ENCODE assay signal across 10 cellular contexts in genomic region chr19:46546194-46546896, GRCh38. TPM values are rescaled to one million over a fixed set of nuclear protein-coding genes. Genes with fewer than 3 reads are reported as not detected.
DNase-seq lines count a peak whose midpoint lies in the region; ATAC-seq and TF ChIP-seq lines count a peak whose summit lies in the region.
"Had no signal": no experiment of that assay in that cellular context is flagged by ENCODE, and none has a peak within 500 bp of the region (broad histone marks: within the 10 kb centered on the region; RNA-seq: fewer than 3 reads in every experiment).

No MANE protein-coding gene starts in this region.

- H3K4ac ChIP-seq in mesenchymal stem cell (ENCODE audit: low read depth in 1 of 2, low read length in 2 of 2) = no peak overlapping the region

- H3K36me3 Mint-ChIP-seq in activated T-helper 2 cell treated with anti-CD3 and anti-CD28 coated beads, Interferon-gamma antibody, Interleukin-2, Interleukin-4, amounts not matched to agents 10 μg/mL and 5 μg/mL and 100 μg/mL, durations not matched to agents 14 hours and 24 hours and 36 hours (ENCODE audit: low read depth) = no peaks in the 10 kb centered on the region
- H3K36me3 Mint-ChIP-seq: IgD-negative memory B cell had no signal

- H2AK5ac ChIP-seq in mesenchymal stem cell (ENCODE audit: low read length, severe bottlenecking) = no peak overlapping the region

- H3K36me3 ChIP-seq in GM23248 (ENCODE audit: low read depth) (no peaks in the 10 kb centered on the region), colonic mucosa (no peaks in the 10 kb centered on the region), mesenchymal stem cell (ENCODE audit: control insufficient read depth in 1 of 2, insufficient read depth in 2 of 2, low read depth in 1 of 2, low read length in 2 of 2) (no peaks in the 10 kb centered on the region)
- H3K36me3 ChIP-seq: cardiac muscle cell had no signal

- no peak overlapping the region for H2BK120ac ChIP-seq in mesenchymal stem cell (ENCODE audit: low read depth, low read length)

- peaks cover 7% of the 10 kb centered on the region for H3K27me3 Mint-ChIP-seq in activated T-helper 2 cell treated with anti-CD3 and anti-CD28 coated beads, Interferon-gamma antibody, Interleukin-2, Interleukin-4, amounts not matched to agents 10 μg/mL and 5 μg/mL and 100 μg/mL, durations not matched to agents 14 hours and 24 hours and 36 hours (ENCODE audit: low read depth)

- H3K4me3 ChIP-seq in GM23248 = no peak overlapping the region
- H3K4me3 ChIP-seq in colonic mucosa = no peak overlapping the region
- H3K4me3 ChIP-seq in mesenchymal stem cell (ENCODE audit: insufficient read depth in 1 of 2, low read depth in 1 of 2, low read length in 2 of 2) = no peak overlapping the region
- H3K4me3 ChIP-seq: cardiac muscle cell had no signal

- H4K8ac ChIP-seq in mesenchymal stem cell (ENCODE audit: low read length) = no peak overlapping the region

- TF ChIP-seq CTCF in colonic mucosa (IDR thresholded peaks at IDR 0.05) = no peak

- peaks cover 24% of the 10 kb centered on the region for H3K9me3 Mint-ChIP-seq in activated T-helper 2 cell treated with anti-CD3 and anti-CD28 coated beads, Interferon-gamma antibody, Interleukin-2, Interleukin-4, amounts not matched to agents 10 μg/mL and 5 μg/mL and 100 μg/mL, durations not matched to agents 14 hours and 24 hours and 36 hours

- DNase-seq in GM23248 = peak; percentile 55
- DNase-seq in NCI-H2196 treated with DMSO at 0.1 percent for 48 hours (lab: John Stamatoyannopoulos, UW; ENCODE audit: unreplicated experiment) = peak; percentile 13
- peak; percentile 62 for DNase-seq in colonic mucosa
- DNase-seq in mesenchymal stem cell = peak; percentile 26
- DNase-seq in activated T-helper 2 cell treated with anti-CD3 and anti-CD28 coated beads, Interferon-gamma antibody, Interleukin-2, Interleukin-4, amounts not matched to agents 10 μg/mL and 5 μg/mL and 100 μg/mL, durations not matched to agents 14 hours and 24 hours and 36 hours (ENCODE audit: low spot score) = no peak
- no peak for DNase-seq in NCI-H526 treated with DMSO at 0.1 percent for 48 hours (lab: John Stamatoyannopoulos, UW)

- H4K91ac ChIP-seq in mesenchymal stem cell (ENCODE audit: low read length) = no peak overlapping the region

- no peak overlapping the region for H2BK5ac ChIP-seq in mesenchymal stem cell (ENCODE audit: low read depth, low read length, poor library complexity, severe bottlenecking)

- H2AFZ ChIP-seq in GM23248 = no peak overlapping the region
- no peak overlapping the region for H2AFZ ChIP-seq in mesenchymal stem cell (ENCODE audit: low read depth, low read length)

- no peaks in the 10 kb centered on the region for H3K9me2 ChIP-seq in GM23248 (ENCODE audit: insufficient read depth)

- H3K27me3 ChIP-seq in GM23248 (replicated peaks; ENCODE audit: insufficient read depth) = no peaks in the 10 kb centered on the region
- H3K27me3 ChIP-seq in colonic mucosa = no peaks in the 10 kb centered on the region
- peaks cover 0 to 9% of the 10 kb centered on the region in 2 experiments for H3K27me3 ChIP-seq in mesenchymal stem cell (ENCODE audit: control insufficient read depth in 1 of 2, insufficient read depth in 1 of 2, low read length in 2 of 2)
- H3K27me3 ChIP-seq: cardiac muscle cell had no signal

- H3K9me3 ChIP-seq in GM23248 (ENCODE audit: low read depth) (no peaks in the 10 kb centered on the region), colonic mucosa (no peaks in the 10 kb centered on the region), mesenchymal stem cell (ENCODE audit: control insufficient read depth, low read length) (peaks cover 25% of the 10 kb centered on the region)

- H2BK12ac ChIP-seq in mesenchymal stem cell (ENCODE audit: low read length in 2 of 2) = no peak overlapping the region

- H3K4me1 Mint-ChIP-seq in activated T-helper 2 cell treated with anti-CD3 and anti-CD28 coated beads, Interferon-gamma antibody, Interleukin-2, Interleukin-4, amounts not matched to agents 10 μg/mL and 5 μg/mL and 100 μg/mL, durations not matched to agents 14 hours and 24 hours and 36 hours (ENCODE audit: low read depth) = peaks cover 5% of the 10 kb centered on the region

- no peak overlapping the region for H2BK15ac ChIP-seq in mesenchymal stem cell (ENCODE audit: low read depth, poor library complexity, severe bottlenecking)

- ATAC-seq in GM19455 (IDR thresholded peaks at IDR 0.05; ENCODE audit: unreplicated experiment) (no peak), HG02884 (IDR thresholded peaks at IDR 0.05; ENCODE audit: unreplicated experiment) (no peak)

- H3K4me2 ChIP-seq in GM23248 (ENCODE audit: unreplicated experiment) (no peak overlapping the region), mesenchymal stem cell (ENCODE audit: low read length, poor library complexity, severe bottlenecking) (no peak overlapping the region)

- H4K20me1 ChIP-seq in GM23248 (ENCODE audit: insufficient read depth) = no peaks in the 10 kb centered on the region

- no peak overlapping the region for H3K23ac ChIP-seq in mesenchymal stem cell (ENCODE audit: low read length in 2 of 2)

- no peaks in the 10 kb centered on the region for H3K79me2 ChIP-seq in GM23248 (ENCODE audit: insufficient read depth)

- no peak overlapping the region for H3K9ac ChIP-seq in GM23248
- peak overlapping the region in 1 of 2 donors; percentile 49 for H3K9ac ChIP-seq in colonic mucosa (ENCODE audit: low read depth in 2 of 2, low read length in 2 of 2)
- H3K9ac ChIP-seq in mesenchymal stem cell (ENCODE audit: low read length) = no peak overlapping the region

- peaks cover 5% of the 10 kb centered on the region; the same call in 1 of the 2 replicates for H3F3A ChIP-seq in GM23248 (ENCODE audit: insufficient read depth)

- H3K18ac ChIP-seq in mesenchymal stem cell (ENCODE audit: low read depth in 1 of 2, low read length in 2 of 2) = no peak overlapping the region

- no peaks in the 10 kb centered on the region for H3K79me1 ChIP-seq in mesenchymal stem cell (replicated peaks; ENCODE audit: low read length, poor library complexity, severe bottlenecking)

- H3K27ac Mint-ChIP-seq in activated T-helper 2 cell treated with anti-CD3 and anti-CD28 coated beads, Interferon-gamma antibody, Interleukin-2, Interleukin-4, amounts not matched to agents 10 μg/mL and 5 μg/mL and 100 μg/mL, durations not matched to agents 14 hours and 24 hours and 36 hours = no peak overlapping the region
- H3K27ac Mint-ChIP-seq: IgD-negative memory B cell had no signal

- H3K4me3 Mint-ChIP-seq in activated T-helper 2 cell treated with anti-CD3 and anti-CD28 coated beads, Interferon-gamma antibody, Interleukin-2, Interleukin-4, amounts not matched to agents 10 μg/mL and 5 μg/mL and 100 μg/mL, durations not matched to agents 14 hours and 24 hours and 36 hours (ENCODE audit: low read depth) = no peak overlapping the region

- in situ Hi-C loops in GM23248 (cut with MboI) = no loop called here

- intact Hi-C loops in colonic mucosa (cut with DNase I) = no loop called here
- intact Hi-C loops in activated T-helper 2 cell treated with anti-CD3 and anti-CD28 coated beads, Interferon-gamma antibody, Interleukin-2, Interleukin-4, amounts not matched to agents 10 μg/mL and 5 μg/mL and 100 μg/mL, durations not matched to agents 14 hours and 24 hours and 36 hours (cut with micrococcal nuclease) = no loop called here

- no peaks in the 10 kb centered on the region for H3K4me1 ChIP-seq in GM23248 (ENCODE audit: insufficient read depth)
- H3K4me1 ChIP-seq in colonic mucosa = no peaks in the 10 kb centered on the region
- no peaks in the 10 kb centered on the region for H3K4me1 ChIP-seq in mesenchymal stem cell (ENCODE audit: control insufficient read depth, insufficient read depth, low read depth, low read length)

- 78 to 86% methylated on average over 7 of the region's 7 CpGs for WGBS in GM23248 (ENCODE audit: low coverage in 1 of 2, low lambda C conversion rate in 2 of 2, missing lambda C conversion rate in 2 of 2), 2 experiments
- WGBS in mesenchymal stem cell = 83% methylated on average over 7 of the region's 7 CpGs

- H3K14ac ChIP-seq in mesenchymal stem cell (ENCODE audit: low read length in 2 of 2) = no peak overlapping the region

- H3K27ac ChIP-seq in GM23248 = no peak overlapping the region
- no peak overlapping the region for H3K27ac ChIP-seq in colonic mucosa
- no peak overlapping the region for H3K27ac ChIP-seq in mesenchymal stem cell (ENCODE audit: low read length, poor library complexity, severe bottlenecking)
- H3K27ac ChIP-seq: cardiac muscle cell had no signal

RNA-seq across cellular contexts. Expression of gene PNMA8B, which starts 50.7 kb away (rescaled TPM):
- total RNA-seq in GM23248 (2014; rRNA removed; shearing (Covaris generic)) = 0.25 and 0.65 TPM in 2 replicates
- polyA plus RNA-seq in GM23248 (2016; fragmentation: Nextera tagmentation; extraction: Ambion mirVana) = 0.13 and 0.20 TPM in 2 replicates
- under 1 TPM; 0.27 to 0.29 TPM for total RNA-seq in colonic mucosa
- 0.86 TPM for polyA plus RNA-seq in mesenchymal stem cell (2013, experiment 1 of 2)
- polyA plus RNA-seq in mesenchymal stem cell (2013, experiment 2 of 2) = 0.88 TPM
- not detected in 2 replicates for total RNA-seq in activated T-helper 2 cell treated with anti-CD3 and anti-CD28 coated beads, Interferon-gamma antibody, Interleukin-2, Interleukin-4, amounts not matched to agents 10 μg/mL and 5 μg/mL and 100 μg/mL, durations not matched to agents 14 hours and 24 hours and 36 hours
- polyA plus RNA-seq: IgD-negative memory B cell had no signal

RNA-seq across cellular contexts. Expression of gene CALM3, which starts 54.8 kb away (rescaled TPM):
- total RNA-seq in GM23248 (2014; rRNA removed; shearing (Covaris generic)) = 229 and 271 TPM in 2 replicates
- 217 and 225 TPM in 2 replicates for polyA plus RNA-seq in GM23248 (2016; fragmentation: Nextera tagmentation; extraction: Ambion mirVana)
- 100 to 1,000 TPM; 309 to 444 TPM for total RNA-seq in colonic mucosa
- 253 TPM for polyA plus RNA-seq in mesenchymal stem cell (2013, experiment 1 of 2)
- polyA plus RNA-seq in mesenchymal stem cell (2013, experiment 2 of 2) = 257 TPM
- 537 and 553 TPM in 2 replicates for total RNA-seq in activated T-helper 2 cell treated with anti-CD3 and anti-CD28 coated beads, Interferon-gamma antibody, Interleukin-2, Interleukin-4, amounts not matched to agents 10 μg/mL and 5 μg/mL and 100 μg/mL, durations not matched to agents 14 hours and 24 hours and 36 hours

Comparison
In these comparisons a context has a peak if more than half of its experiments do, and no peak if none do; other contexts are left out.
1. DNase-seq: peak in GM23248 (single experiment), NCI-H2196 treated with DMSO at 0.1 percent for 48 hours (single experiment), colonic mucosa (single experiment) and mesenchymal stem cell (single experiment); none in activated T-helper 2 cell treated with anti-CD3 and anti-CD28 coated beads, Interferon-gamma antibody, Interleukin-2, Interleukin-4, amounts not matched to agents 10 μg/mL and 5 μg/mL and 100 μg/mL, durations not matched to agents 14 hours and 24 hours and 36 hours (single experiment) and NCI-H526 treated with DMSO at 0.1 percent for 48 hours (single experiment).